In the genomic region with DNA sequence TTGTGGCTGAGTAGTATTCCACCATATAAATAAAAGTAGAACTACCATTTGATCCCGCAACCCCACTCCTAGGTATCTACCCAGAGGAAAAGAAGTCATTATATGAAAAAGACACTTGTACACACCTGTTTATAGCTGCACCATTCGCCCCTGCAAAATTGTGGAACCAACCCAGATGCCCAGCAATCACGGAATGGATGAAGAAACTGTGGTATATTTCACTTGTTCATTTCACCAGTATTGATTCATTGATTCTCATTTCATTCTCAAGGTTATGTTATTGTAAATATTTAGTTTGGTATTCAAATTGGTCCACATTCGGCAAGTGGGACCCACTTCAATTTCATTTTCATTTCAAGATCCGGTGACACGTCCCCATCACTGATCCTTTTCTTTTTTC, we compare ENCODE assay signal across 23 cellular contexts.
"Had no signal": no experiment of that assay in that cellular context is flagged by ENCODE, and none has a peak within 500 bp of the region (broad histone marks: within the 10 kb centered on the region; RNA-seq: fewer than 3 reads in every experiment).

No MANE protein-coding gene starts in this region.

- H3K9me3 ChIP-seq: colonic mucosa, esophagus squamous epithelium, gastrocnemius medialis, gastroesophageal sphincter, heart left ventricle, heart right ventricle had no signal

- H3K4me1 ChIP-seq: colonic mucosa, esophagus muscularis mucosa, esophagus squamous epithelium, foreskin keratinocyte, gastrocnemius medialis, gastroesophageal sphincter, heart left ventricle, heart right ventricle had no signal

- H3K36me3 ChIP-seq: colonic mucosa, esophagus muscularis mucosa, esophagus squamous epithelium, gastrocnemius medialis, gastroesophageal sphincter, heart left ventricle, heart right ventricle had no signal

- H3K27ac ChIP-seq: colonic mucosa, coronary artery, dorsolateral prefrontal cortex, epithelial cell of prostate, esophagus muscularis mucosa, esophagus squamous epithelium, foreskin keratinocyte, gastrocnemius medialis, gastroesophageal sphincter, heart left ventricle, heart right ventricle had no signal

- H3K4me3 ChIP-seq: colonic mucosa, coronary artery, dorsolateral prefrontal cortex, esophagus muscularis mucosa, esophagus squamous epithelium, gastrocnemius medialis, gastroesophageal sphincter, heart left ventricle, heart right ventricle had no signal

- H3K27me3 ChIP-seq: colonic mucosa, esophagus squamous epithelium, foreskin keratinocyte had no signal

- DNase-seq: colonic mucosa; cortex of kidney; dermis blood vessel endothelial cell; dorsolateral prefrontal cortex; effector CD4-positive, alpha-beta T cell; effector CD8-positive, alpha-beta T cell; effector memory CD4-positive, alpha-beta T cell; effector memory CD8-positive, alpha-beta T cell; endodermal cell; erythroblast; esophagus squamous epithelium; foreskin fibroblast; foreskin keratinocyte; foreskin melanocyte; gastrocnemius medialis; glutamatergic neuron; head of caudate nucleus; heart left ventricle; heart right ventricle had no signal
